Comparison of ENCODE assay signal across 9 cellular contexts in the genomic region with DNA sequence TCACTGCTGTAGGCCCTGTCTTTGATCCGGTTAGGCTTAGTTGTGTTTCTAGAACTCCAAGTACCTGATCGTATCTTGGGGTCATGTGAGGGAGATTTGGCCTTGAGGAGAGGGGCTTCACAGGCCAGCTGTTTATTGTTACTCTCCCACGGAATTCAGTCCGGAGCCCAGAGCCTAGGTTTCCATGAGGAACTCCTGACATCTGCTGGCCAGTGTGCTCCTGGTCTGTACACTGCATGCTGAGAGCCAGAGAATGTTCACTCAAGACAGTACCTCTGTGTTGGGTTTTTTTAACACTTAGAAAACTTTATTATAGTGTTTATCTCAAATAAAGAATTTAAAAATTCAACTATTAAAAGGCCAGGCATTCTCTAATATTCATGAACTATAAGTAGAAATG.
DNase-seq lines count a peak whose midpoint lies in the region; ATAC-seq and TF ChIP-seq lines count a peak whose summit lies in the region.
"Had no signal": no experiment of that assay in that cellular context is flagged by ENCODE, and none has a peak within 500 bp of the region (broad histone marks: within the 10 kb centered on the region; RNA-seq: fewer than 3 reads in every experiment).

No MANE protein-coding gene starts in this region.

- TF ChIP-seq CTCF in OCI-LY3 (IDR thresholded peaks at IDR 0.05; ENCODE audit: low read depth, low read length) (peak; percentile 24), osteoblast (IDR thresholded peaks at IDR 0.05; ENCODE audit: extremely low read depth, low read depth, low read length) (peak; percentile 51)

- no peak for ATAC-seq in GM18868 (IDR thresholded peaks at IDR 0.05; ENCODE audit: unreplicated experiment)
- ATAC-seq: GM12878 had no signal

- DNase-seq in EL (peak; percentile 49), fibroblast of the conjunctiva (ENCODE audit: low read depth) (peak; percentile 8), osteoblast (ENCODE audit: insufficient read length, low spot score, missing footprints) (peak; percentile 68), NCI-H187 treated with DMSO at 0.1 percent for 48 hours (lab: John Stamatoyannopoulos, UW) (no peak), HuH-7.5 (ENCODE audit: low spot score) (no peak), NCI-H69 (lab: John Stamatoyannopoulos, UW) (no peak)

- H3K4me2 ChIP-seq in OCI-LY3 (ENCODE audit: low read length) (no peak overlapping the region), osteoblast (ENCODE audit: insufficient read depth, low read length) (no peak overlapping the region)

- no peak overlapping the region for H3K4me3 ChIP-seq in OCI-LY3 (ENCODE audit: low read length)
- H3K4me3 ChIP-seq in osteoblast (ENCODE audit: insufficient read depth, low read length) = no peak overlapping the region
- H3K4me3 ChIP-seq: GM12878 had no signal

- no peak overlapping the region for H3K27ac ChIP-seq in OCI-LY3 (ENCODE audit: low read length)
- H3K27ac ChIP-seq in osteoblast (ENCODE audit: low read depth, low read length) = no peak overlapping the region

- H2AFZ ChIP-seq in OCI-LY3 (ENCODE audit: low read depth, low read length) = no peak overlapping the region
- H2AFZ ChIP-seq in osteoblast (ENCODE audit: low read length) = peak overlapping the region; percentile 73

- H3K36me3 ChIP-seq in OCI-LY3 (replicated peaks; ENCODE audit: low read depth, low read length) = no peaks in the 10 kb centered on the region
- H3K36me3 ChIP-seq in osteoblast (ENCODE audit: insufficient read depth, low read length) = no peaks in the 10 kb centered on the region

- H3K79me2 ChIP-seq in OCI-LY3 (ENCODE audit: low read length) = no peaks in the 10 kb centered on the region
- H3K79me2 ChIP-seq in osteoblast (ENCODE audit: insufficient read depth, low read length) = no peaks in the 10 kb centered on the region

- 0 out of 2 replicates have a peak, but pooled peaks cover 2% of the 10 kb centered on the region for H3K27me3 ChIP-seq in OCI-LY3 (ENCODE audit: low read depth, low read length)
- H3K27me3 ChIP-seq in osteoblast (ENCODE audit: insufficient read depth, low read length) = no peaks in the 10 kb centered on the region

- H3K9me3 ChIP-seq in OCI-LY3 (ENCODE audit: insufficient read depth, low read length) = no peaks in the 10 kb centered on the region
- no peaks in the 10 kb centered on the region for H3K9me3 ChIP-seq in osteoblast (ENCODE audit: low read depth, low read length)

- H3K4me1 ChIP-seq in OCI-LY3 (ENCODE audit: low read length) (no peaks in the 10 kb centered on the region), osteoblast (ENCODE audit: insufficient read depth, low read length) (peaks cover 11% of the 10 kb centered on the region)

- no peak overlapping the region for H3K9ac ChIP-seq in OCI-LY3 (ENCODE audit: low read length)

- H4K20me1 ChIP-seq in OCI-LY3 (ENCODE audit: insufficient read depth, low read length) = no peaks in the 10 kb centered on the region
- H4K20me1 ChIP-seq in osteoblast (ENCODE audit: insufficient read depth, low read length) = no peaks in the 10 kb centered on the region

Comparison
In these comparisons a context has a peak if more than half of its experiments do, and no peak if none do; other contexts are left out.
1. DNase-seq: peak in EL (single experiment), fibroblast of the conjunctiva (single experiment) and osteoblast (single experiment); none in NCI-H187 treated with DMSO at 0.1 percent for 48 hours (single experiment), HuH-7.5 (single experiment) and NCI-H69 (single experiment).